In genomic region chr12:27655476-27655875, GRCh38 we compare ENCODE assay signal across 1 cellular context. TPM values are rescaled to one million over a fixed set of nuclear protein-coding genes. Genes with fewer than 3 reads are reported as not detected.
"Had no signal": no experiment of that assay in that cellular context is flagged by ENCODE, and none has a peak within 500 bp of the region (broad histone marks: within the 10 kb centered on the region; RNA-seq: fewer than 3 reads in every experiment).

No MANE protein-coding gene starts in this region.

RNA-seq across cellular contexts. Expression of gene REP15, which starts 40.8 kb away (rescaled TPM):
- total RNA-seq: activated CD4-positive, alpha-beta T cell treated with anti-CD3 and anti-CD28 coated beads for 36 hours had no signal
